Comparison of ENCODE assay signal across 8 cellular contexts in the genomic region with DNA sequence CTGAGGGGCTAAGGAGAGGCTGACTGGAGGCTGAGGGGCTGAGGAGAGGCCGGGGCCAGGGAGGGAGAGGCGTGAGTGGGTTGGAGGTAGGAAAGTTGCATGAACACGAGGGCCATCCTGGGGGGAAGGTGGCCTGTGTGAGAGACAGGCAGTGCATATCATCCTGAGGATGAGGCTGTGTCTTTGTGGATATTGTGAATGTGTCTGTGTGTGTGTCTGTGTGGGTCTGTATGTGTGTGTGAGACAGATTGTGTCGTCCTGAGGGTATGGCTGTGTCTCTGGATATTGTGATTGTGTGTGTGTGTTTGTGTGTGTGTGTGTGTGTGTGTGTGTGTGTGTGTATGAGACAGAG. TPM values are rescaled to one million over a fixed set of nuclear protein-coding genes. Genes with fewer than 3 reads are reported as not detected.
DNase-seq lines count a peak whose midpoint lies in the region; ATAC-seq and TF ChIP-seq lines count a peak whose summit lies in the region.

No MANE protein-coding gene starts in this region.

- H3K4me1 ChIP-seq in Peyer's patch: peaks cover 0 to 8% (median 2%) of the 10 kb centered on the region in 4 donors
- H3K4me1 ChIP-seq in psoas muscle: no peaks in the 10 kb centered on the region

- TF ChIP-seq POLR2A in Peyer's patch (IDR thresholded peaks at IDR 0.05): no peak

- no peaks in the 10 kb centered on the region for H3K9me3 ChIP-seq in Peyer's patch
- peaks cover 51% of the 10 kb centered on the region for H3K9me3 ChIP-seq in psoas muscle

- H3K4me3 ChIP-seq in Peyer's patch (peak overlapping the region; percentile 76 to 98 (median 92)), fibroblast of mammary gland (ENCODE audit: control insufficient read depth, low read depth, low read length) (peak overlapping the region; percentile 89), psoas muscle (peak overlapping the region; percentile 98)

- peak; percentile 8 to 19 for ATAC-seq in activated CD4-positive, CD25-positive, alpha-beta regulatory T cell treated with anti-CD3 and anti-CD28 coated beads, Interleukin-2, amount 50 U/mL, for 24 hours
- ATAC-seq in psoas muscle (peak in 2 of 4 donors; percentile 32 to 43), GM21737 (IDR thresholded peaks at IDR 0.05; ENCODE audit: unreplicated experiment) (no peak)

- H3K27ac ChIP-seq in Peyer's patch: peak overlapping the region; percentile 42 to 78 (median 72)
- peak overlapping the region; percentile 58 for H3K27ac ChIP-seq in psoas muscle

- no peak for DNase-seq in activated CD4-positive, CD25-positive, alpha-beta regulatory T cell (lab: John Stamatoyannopoulos, UW)
- no peak for DNase-seq in Peyer's patch
- DNase-seq in fibroblast of mammary gland (ENCODE audit: low read depth): peak; percentile 17
- no peak for DNase-seq in psoas muscle
- DNase-seq in putamen (ENCODE audit: low spot score): no peak
- DNase-seq in middle frontal gyrus (ENCODE audit: extremely low spot score, low spot score): no peak

- H3K36me3 ChIP-seq in Peyer's patch (no peaks in the 10 kb centered on the region), psoas muscle (ENCODE audit: insufficient read depth in 1 of 2, low read depth in 1 of 2) (peaks cover 0 to 17% of the 10 kb centered on the region in 2 donors)

- H3K27me3 ChIP-seq in Peyer's patch (no peaks in the 10 kb centered on the region), psoas muscle (ENCODE audit: insufficient read depth in 3 of 3, low read length in 2 of 3) (no peaks in the 10 kb centered on the region)

- TF ChIP-seq CTCF in Peyer's patch (IDR thresholded peaks at IDR 0.05): no peak
- TF ChIP-seq CTCF in fibroblast of mammary gland (conservative IDR thresholded peaks at IDR 0.05; ENCODE audit: control insufficient read depth, insufficient read depth, low read depth, low read length): no peak
- TF ChIP-seq CTCF in psoas muscle (IDR thresholded peaks at IDR 0.05): no peak

- 0 to 3% (median 1%) methylated on average over 4 of the region's 4 CpGs for WGBS in psoas muscle, 3 donors

- intact Hi-C loops in psoas muscle (cut with DNase I): no loop called here

RNA-seq across cellular contexts. Expression of a gene that starts 0.4 kb away (rescaled TPM):
- total RNA-seq in Peyer's patch (1 to 10 TPM; 3.0 to 7.5 (median 6.8) TPM), psoas muscle (1 to 10 TPM; 3.6 to 4.9 (median 4.7) TPM)
- 10 to 100 TPM in 1 of 3 donors, 1 to 10 TPM in 2; 3.6 to 11.7 (median 4.7) TPM for polyA plus RNA-seq in psoas muscle

RNA-seq across cellular contexts. Expression of a gene that starts 28.3 kb away (rescaled TPM):
- total RNA-seq in Peyer's patch (1 to 10 TPM in 3 of 4 donors, under 1 TPM in 1; 0.53 to 7.4 (median 3.0) TPM), psoas muscle (1 to 10 TPM in 3 of 4 donors, under 1 TPM in 1; 0.87 to 2.6 (median 1.6) TPM)
- polyA plus RNA-seq in psoas muscle: 1 to 10 TPM in 2 of 3 donors, under 1 TPM in 1; 0.44 to 3.4 (median 2.1) TPM

RNA-seq across cellular contexts. Expression of a gene that starts 47.4 kb away (rescaled TPM):
- total RNA-seq in Peyer's patch (1 to 10 TPM in 1 of 4 donors, not detected in 3; 2.1 TPM), psoas muscle (not detected)
- under 1 TPM in 2 of 3 donors, not detected in 1; 0.10 to 0.21 TPM for polyA plus RNA-seq in psoas muscle

RNA-seq across cellular contexts. Expression of a gene that starts 56.8 kb away (rescaled TPM):
- total RNA-seq in Peyer's patch: 10 to 100 TPM in 1 of 4 donors, 1 to 10 TPM in 3; 3.9 to 28.9 (median 8.1) TPM
- total RNA-seq in psoas muscle: 1 to 10 TPM; 2.0 to 5.0 (median 3.2) TPM
- 1 to 10 TPM; 1.7 to 7.0 (median 2.9) TPM for polyA plus RNA-seq in psoas muscle
